8 cellular contexts compared by ENCODE assay signal in the genomic region with DNA sequence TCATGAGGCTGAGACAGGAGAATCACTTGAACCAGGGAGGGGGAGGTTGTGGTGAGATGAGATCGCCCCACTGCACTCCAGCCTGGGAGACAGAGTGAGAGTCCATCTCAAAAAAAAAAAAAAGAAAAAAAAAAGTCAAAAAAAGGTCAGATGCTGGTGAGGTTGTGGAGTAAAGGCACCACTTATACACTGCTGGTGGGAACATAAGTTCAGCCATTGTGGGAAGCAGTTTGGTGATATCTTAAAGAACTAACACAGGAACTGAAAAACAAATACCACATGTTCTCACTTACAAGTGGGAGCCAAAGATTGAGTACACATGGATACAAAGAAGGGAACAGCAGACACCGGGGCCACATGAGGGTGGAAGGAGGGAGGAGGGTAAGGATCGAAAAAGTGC.
"Had no signal": no experiment of that assay in that cellular context is flagged by ENCODE, and none has a peak within 500 bp of the region (broad histone marks: within the 10 kb centered on the region; RNA-seq: fewer than 3 reads in every experiment).

No MANE protein-coding gene starts in this region.

- H3K27me3 Mint-ChIP-seq: IgD-negative memory B cell had no signal

- H3K4me2 ChIP-seq: KMS-11 had no signal

- FAIRE-seq: HTR-8/SVneo, K562 had no signal

- H3K9ac ChIP-seq: KMS-11 had no signal

- H3K36me3 Mint-ChIP-seq: IgD-negative memory B cell had no signal

- H3K4me3 ChIP-seq: K562 had no signal

- H3K27ac ChIP-seq: HL-60, KMS-11 had no signal

- H3K27ac Mint-ChIP-seq: IgD-negative memory B cell had no signal

- DNase-seq: IMR-90, KBM-7, KG1 had no signal

- ATAC-seq: K562 had no signal
